Comparison of ENCODE assay signal across 8 cellular contexts in the genomic region with DNA sequence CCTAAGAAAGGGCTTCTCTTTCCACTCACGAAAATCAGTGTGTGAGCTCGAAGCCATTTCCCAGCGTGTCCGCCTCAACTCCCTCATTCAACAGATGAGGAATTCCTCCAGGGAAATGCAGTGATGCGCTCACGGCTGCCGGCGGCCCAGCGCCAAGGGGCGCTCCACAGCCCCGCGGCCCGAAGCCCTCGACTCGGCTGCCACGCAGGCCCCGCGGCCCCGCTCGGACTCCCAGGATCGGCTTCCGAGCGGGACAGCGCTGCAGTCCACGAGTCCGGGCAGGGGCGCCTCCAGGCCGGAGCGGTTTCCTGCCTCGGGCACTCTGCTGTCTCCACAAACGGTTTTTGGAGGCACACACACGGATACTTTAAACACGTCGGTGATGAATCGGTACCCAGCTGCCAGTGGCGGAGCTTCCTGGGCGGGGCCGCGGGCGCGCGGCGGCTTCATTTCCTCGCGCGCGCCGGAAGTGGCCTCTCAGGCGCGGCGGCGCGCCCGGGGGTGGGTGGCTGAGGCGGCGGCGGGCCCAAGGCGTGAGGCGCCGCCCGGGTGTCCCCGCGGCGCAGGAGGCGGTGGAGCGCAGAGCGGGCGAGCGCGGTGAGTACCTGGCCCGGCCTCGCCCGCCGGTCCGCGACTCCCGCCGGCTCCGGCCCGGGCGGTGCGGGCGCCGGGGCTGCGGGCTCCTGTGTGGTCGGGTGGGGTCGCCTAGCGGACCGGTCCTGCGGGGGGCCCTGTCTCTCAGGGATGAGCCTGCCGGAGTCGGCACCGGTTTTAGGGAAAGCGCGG. TPM values are rescaled to one million over a fixed set of nuclear protein-coding genes. Genes with fewer than 3 reads are reported as not detected.
DNase-seq lines count a peak whose midpoint lies in the region; ATAC-seq and TF ChIP-seq lines count a peak whose summit lies in the region.

A gene with protein sequence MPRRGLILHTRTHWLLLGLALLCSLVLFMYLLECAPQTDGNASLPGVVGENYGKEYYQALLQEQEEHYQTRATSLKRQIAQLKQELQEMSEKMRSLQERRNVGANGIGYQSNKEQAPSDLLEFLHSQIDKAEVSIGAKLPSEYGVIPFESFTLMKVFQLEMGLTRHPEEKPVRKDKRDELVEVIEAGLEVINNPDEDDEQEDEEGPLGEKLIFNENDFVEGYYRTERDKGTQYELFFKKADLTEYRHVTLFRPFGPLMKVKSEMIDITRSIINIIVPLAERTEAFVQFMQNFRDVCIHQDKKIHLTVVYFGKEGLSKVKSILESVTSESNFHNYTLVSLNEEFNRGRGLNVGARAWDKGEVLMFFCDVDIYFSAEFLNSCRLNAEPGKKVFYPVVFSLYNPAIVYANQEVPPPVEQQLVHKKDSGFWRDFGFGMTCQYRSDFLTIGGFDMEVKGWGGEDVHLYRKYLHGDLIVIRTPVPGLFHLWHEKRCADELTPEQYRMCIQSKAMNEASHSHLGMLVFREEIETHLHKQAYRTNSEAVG (plus strand): TSS at position 475 of the 786 bp plus-strand sequence. CDS start 16,705 bp downstream, outside the sequence.

- intact Hi-C loops in activated CD8-positive, alpha-beta T cell treated with anti-CD3 and anti-CD28 coated beads for 36 hours (cut with micrococcal nuclease), result loop anchor here (2.0 to 5.0 kb wide), 2 partner anchors 23 to 269 kb away; a partner anchor contains a TSS
- intact Hi-C loops in lower lobe of right lung (cut with DNase I), result no loop called here

- H3K27ac Mint-ChIP-seq in activated CD8-positive, alpha-beta T cell treated with anti-CD3 and anti-CD28 coated beads for 36 hours, result peak within 1 kb of the TSS; percentile 97

- no peak for TF ChIP-seq CTCF in activated CD8-positive, alpha-beta T cell treated with anti-CD3 and anti-CD28 coated beads for 36 hours (IDR thresholded peaks at IDR 0.05)
- TF ChIP-seq CTCF in lower lobe of right lung (IDR thresholded peaks at IDR 0.05), result no peak

- peaks cover 41% of the 10 kb centered on the region for H3K4me1 Mint-ChIP-seq in activated CD8-positive, alpha-beta T cell treated with anti-CD3 and anti-CD28 coated beads for 36 hours (ENCODE audit: low read depth)

- no peaks in the 10 kb centered on the region for H3K4me1 ChIP-seq in ectodermal cell (ENCODE audit: control insufficient read depth, insufficient read depth, low read length)
- H3K4me1 ChIP-seq in lower lobe of right lung, result peaks cover 41% of the 10 kb centered on the region

- no peaks in the 10 kb centered on the region for H3K9me3 ChIP-seq in ectodermal cell (ENCODE audit: control insufficient read depth, low read length)
- H3K9me3 ChIP-seq in lower lobe of right lung, result no peaks in the 10 kb centered on the region

- CTCF ChIA-PET in activated CD8-positive, alpha-beta T cell treated with anti-CD3 and anti-CD28 coated beads for 36 hours (lab: Charles Lee), result interaction anchor here (1.4 kb wide), 1 partner anchor 33 kb away, joined by 3 read pairs; no protein-coding TSS in a partner anchor

- no peaks in the 10 kb centered on the region for H3K9me3 Mint-ChIP-seq in activated CD8-positive, alpha-beta T cell treated with anti-CD3 and anti-CD28 coated beads for 36 hours

- POLR2A ChIA-PET in activated CD8-positive, alpha-beta T cell treated with anti-CD3 and anti-CD28 coated beads for 36 hours (lab: Charles Lee), result interaction anchor here (1.0 to 5.4 kb wide), 12 partner anchors 10 to 316 kb away, joined by 3 to 34 read pairs (median 5); no protein-coding TSS in a partner anchor

- ATAC-seq in GM19328 (IDR thresholded peaks at IDR 0.05; ENCODE audit: unreplicated experiment) (peak; percentile 65), HG03460 (IDR thresholded peaks at IDR 0.05; ENCODE audit: unreplicated experiment) (peak; percentile 65), lower lobe of right lung (peak; percentile 96 to 97)
- ATAC-seq in activated CD8-positive, alpha-beta T cell treated with anti-CD3 and anti-CD28 coated beads for 36 hours, result peak; percentile 70

- H3K36me3 ChIP-seq in ectodermal cell (ENCODE audit: control insufficient read depth, insufficient read depth, low read length), result no peaks in the 10 kb centered on the region
- no peaks in the 10 kb centered on the region for H3K36me3 ChIP-seq in lower lobe of right lung

- H3K36me3 Mint-ChIP-seq in activated CD8-positive, alpha-beta T cell treated with anti-CD3 and anti-CD28 coated beads for 36 hours (ENCODE audit: low read depth), result peaks cover 16% of the 10 kb centered on the region

- H3K4me3 ChIP-seq in ectodermal cell (ENCODE audit: insufficient read depth, low read depth, low read length) (peak within 1 kb of the TSS; percentile 97), lower lobe of right lung (peak within 1 kb of the TSS; percentile 95)

- H3K27me3 ChIP-seq in ectodermal cell (ENCODE audit: control insufficient read depth, insufficient read depth, low read length, poor library complexity, severe bottlenecking), result peaks cover 11% of the 10 kb centered on the region
- no peaks in the 10 kb centered on the region for H3K27me3 ChIP-seq in lower lobe of right lung (ENCODE audit: low read depth)

- WGBS in ectodermal cell, 2 experiments, result 1% methylated on average over 93 to 95 of the region's 95 CpGs

- H3K27me3 Mint-ChIP-seq in activated CD8-positive, alpha-beta T cell treated with anti-CD3 and anti-CD28 coated beads for 36 hours, result no peaks in the 10 kb centered on the region

- H3K27ac ChIP-seq in ectodermal cell (ENCODE audit: insufficient read depth, low read depth, low read length, poor library complexity, severe bottlenecking) (peak within 1 kb of the TSS; percentile 76), lower lobe of right lung (peak within 1 kb of the TSS; percentile 96)

- DNase-seq in C1 segment of cervical spinal cord (lab: John Stamatoyannopoulos, UW) (peak in 12 of 14 donors; percentile 66 to 89 (median 77)), NCI-H82 treated with DMSO at 0.1 percent for 48 hours (lab: John Stamatoyannopoulos, UW; ENCODE audit: unreplicated experiment) (peak; percentile 9), lower lobe of right lung (peak; percentile 92)
- DNase-seq in activated CD8-positive, alpha-beta T cell treated with anti-CD3 and anti-CD28 coated beads for 36 hours, result peak; percentile 92
- DNase-seq in stimulated activated CD4-positive, alpha-beta T cell treated with anti-CD3 and anti-CD28 coated beads, TNF-alpha, amount 100 ng/mL, for 1 hour (ENCODE audit: low read depth in 3 of 3, low spot score in 1 of 3), result peak; percentile 66 to 79 (median 79)

- peak within 1 kb of the TSS; percentile 91 for H3K4me3 Mint-ChIP-seq in activated CD8-positive, alpha-beta T cell treated with anti-CD3 and anti-CD28 coated beads for 36 hours

RNA-seq across cellular contexts. Expression of the gene that starts here (rescaled TPM):
- total RNA-seq in activated CD8-positive, alpha-beta T cell treated with anti-CD3 and anti-CD28 coated beads for 36 hours, result 10 to 100 TPM; 15.3 to 15.5 TPM
- polyA plus RNA-seq in ectodermal cell (2013, experiment 1 of 4), result 11.5 TPM
- 10.9 TPM for polyA plus RNA-seq in ectodermal cell (2013, experiment 2 of 4)
- polyA plus RNA-seq in ectodermal cell (2013, experiment 3 of 4), result 8.2 TPM
- 10.3 TPM for polyA plus RNA-seq in ectodermal cell (2013, experiment 4 of 4)
- 36.4 TPM for total RNA-seq in lower lobe of right lung

Comparison
In these comparisons a context has a peak if more than half of its experiments do, and no peak if none do; other contexts are left out.
1. Peak in every context shown above with its lines: DNase-seq, ATAC-seq, H3K4me3 ChIP-seq and H3K27ac ChIP-seq.
2. DNase-seq: peak in every context shown above with its lines; median percentile 92 in activated CD8-positive, alpha-beta T cell treated with anti-CD3 and anti-CD28 coated beads for 36 hours; 92 in lower lobe of right lung; 79 in stimulated activated CD4-positive, alpha-beta T cell treated with anti-CD3 and anti-CD28 coated beads, TNF-alpha, amount 100 ng/mL, for 1 hour; 77 in C1 segment of cervical spinal cord; 9 in NCI-H82 treated with DMSO at 0.1 percent for 48 hours.